ENCODE assay signal across 1 cellular context in the genomic region with DNA sequence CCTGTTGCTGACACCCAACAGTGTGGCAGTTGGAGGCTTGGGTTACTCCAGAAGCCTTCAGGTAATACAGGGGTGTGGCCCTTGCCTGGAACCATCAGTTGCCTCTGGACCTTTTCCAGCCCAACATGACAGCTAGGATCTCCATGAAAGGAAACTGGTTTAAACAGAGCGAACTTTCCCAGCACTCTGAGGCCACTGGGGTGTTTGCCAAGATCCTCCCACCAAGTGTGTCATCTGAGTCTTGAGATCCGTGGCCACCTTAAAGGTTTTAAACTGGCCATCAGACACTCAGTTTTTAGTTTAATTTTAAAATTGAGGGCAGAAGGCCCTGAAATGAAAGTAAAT.
A peak's percentile ranks its signal among the peaks of the same experiment; 100 is the strongest.
TF ChIP-seq lines count a peak whose summit lies in the region.

No MANE protein-coding gene starts in this region.

TF ChIP-seq in K562, 482 proteins besides CTCF, POLR2A, EP300 and RAD21 (continued from another document):
- no peak for TF ChIP-seq ZNF740 (CRISPR knock-in tag; IDR thresholded peaks at IDR 0.05)
- TF ChIP-seq ZNF740 (tag; IDR thresholded peaks at IDR 0.05), result no peak
- TF ChIP-seq ELF1 (tag; IDR thresholded peaks at IDR 0.05), result no peak
- TF ChIP-seq CREB1 (IDR thresholded peaks at IDR 0.05), result no peak
- TF ChIP-seq CREB1 (CRISPR knock-in tag; IDR thresholded peaks at IDR 0.05), result 0 out of 2 replicates have a peak, but pooled peaks have one; percentile 9
- peak; percentile 36; the same call in 1 of the 2 replicates for TF ChIP-seq CXXC5 (CRISPR knock-in tag; IDR thresholded peaks at IDR 0.05)
- TF ChIP-seq NFIC (IDR thresholded peaks at IDR 0.05), result peak; percentile 82
- TF ChIP-seq, protein P1, sequence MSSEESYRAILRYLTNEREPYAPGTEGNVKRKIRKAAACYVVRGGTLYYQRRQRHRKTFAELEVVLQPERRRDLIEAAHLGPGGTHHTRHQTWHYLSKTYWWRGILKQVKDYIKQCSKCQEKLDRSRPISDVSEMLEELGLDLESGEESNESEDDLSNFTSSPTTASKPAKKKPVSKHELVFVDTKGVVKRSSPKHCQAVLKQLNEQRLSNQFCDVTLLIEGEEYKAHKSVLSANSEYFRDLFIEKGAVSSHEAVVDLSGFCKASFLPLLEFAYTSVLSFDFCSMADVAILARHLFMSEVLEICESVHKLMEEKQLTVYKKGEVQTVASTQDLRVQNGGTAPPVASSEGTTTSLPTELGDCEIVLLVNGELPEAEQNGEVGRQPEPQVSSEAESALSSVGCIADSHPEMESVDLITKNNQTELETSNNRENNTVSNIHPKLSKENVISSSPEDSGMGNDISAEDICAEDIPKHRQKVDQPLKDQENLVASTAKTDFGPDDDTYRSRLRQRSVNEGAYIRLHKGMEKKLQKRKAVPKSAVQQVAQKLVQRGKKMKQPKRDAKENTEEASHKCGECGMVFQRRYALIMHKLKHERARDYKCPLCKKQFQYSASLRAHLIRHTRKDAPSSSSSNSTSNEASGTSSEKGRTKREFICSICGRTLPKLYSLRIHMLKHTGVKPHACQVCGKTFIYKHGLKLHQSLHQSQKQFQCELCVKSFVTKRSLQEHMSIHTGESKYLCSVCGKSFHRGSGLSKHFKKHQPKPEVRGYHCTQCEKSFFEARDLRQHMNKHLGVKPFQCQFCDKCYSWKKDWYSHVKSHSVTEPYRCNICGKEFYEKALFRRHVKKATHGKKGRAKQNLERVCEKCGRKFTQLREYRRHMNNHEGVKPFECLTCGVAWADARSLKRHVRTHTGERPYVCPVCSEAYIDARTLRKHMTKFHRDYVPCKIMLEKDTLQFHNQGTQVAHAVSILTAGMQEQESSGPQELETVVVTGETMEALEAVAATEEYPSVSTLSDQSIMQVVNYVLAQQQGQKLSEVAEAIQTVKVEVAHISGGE (CRISPR knock-in tag; IDR thresholded peaks at IDR 0.05), result no peak
- no peak for TF ChIP-seq SIN3B (IDR thresholded peaks at IDR 0.05; ENCODE audit: low read depth)
- 0 out of 2 replicates have a peak, but pooled peaks have one; percentile 26 for TF ChIP-seq ZNF592 (IDR thresholded peaks at IDR 0.05)
- no peak for TF ChIP-seq ZNF75A (CRISPR knock-in tag; IDR thresholded peaks at IDR 0.05)
- TF ChIP-seq ZBTB7A (IDR thresholded peaks at IDR 0.05; ENCODE audit: borderline replicate concordance, control insufficient read depth, low read depth, low read length), result no peak
- no peak for TF ChIP-seq SNIP1 (IDR thresholded peaks at IDR 0.05; ENCODE audit: low read depth)
- TF ChIP-seq HNRNPL (IDR thresholded peaks at IDR 0.05; ENCODE audit: low read depth, low read length), result no peak
- peak; percentile 4; the same call in 1 of the 2 replicates for TF ChIP-seq STAT6 (CRISPR knock-in tag; IDR thresholded peaks at IDR 0.05)
- no peak for TF ChIP-seq BRCA1 (IDR thresholded peaks at IDR 0.05)
- TF ChIP-seq BRCA1 (CRISPR knock-in tag; IDR thresholded peaks at IDR 0.05), result no peak
- TF ChIP-seq MAZ (CRISPR knock-in tag; conservative IDR thresholded peaks at IDR 0.05 in 1 of 2, IDR thresholded peaks at IDR 0.05 in 1 of 2), result 0 out of 4 replicates have a peak, but pooled peaks of 1 of the 2 experiments have one; percentile 11
- no peak for TF ChIP-seq U2AF1 (optimal IDR thresholded peaks at IDR 0.05; ENCODE audit: low read depth, low read length)
- 0 out of 2 replicates have a peak, but pooled peaks have one; percentile 7 for TF ChIP-seq CREB3 (tag; conservative IDR thresholded peaks at IDR 0.05; ENCODE audit: low read depth)
- no peak; the same call in 1 of the 2 replicates for TF ChIP-seq SMARCE1 (IDR thresholded peaks at IDR 0.05)
- no peak for TF ChIP-seq MEF2D (tag; conservative IDR thresholded peaks at IDR 0.05; ENCODE audit: low read depth)
- TF ChIP-seq ADNP (tag; IDR thresholded peaks at IDR 0.05), result peak; percentile 67; the same call in 1 of the 2 replicates
- peak; percentile 15; the same call in 1 of the 2 replicates for TF ChIP-seq PHF8 (IDR thresholded peaks at IDR 0.05; ENCODE audit: borderline replicate concordance, low read length)
- TF ChIP-seq ZNF282 (CRISPR knock-in tag; IDR thresholded peaks at IDR 0.05), result no peak
- TF ChIP-seq SMARCA5 (IDR thresholded peaks at IDR 0.05), result 0 out of 2 replicates have a peak, but pooled peaks have one; percentile 3
- TF ChIP-seq FOSL1 (tag; conservative IDR thresholded peaks at IDR 0.05), result peak; percentile 44; the same call in 1 of the 2 replicates
